10 cellular contexts compared by ENCODE assay signal in genomic region chr2:188765522-188765921, GRCh38.
DNase-seq lines count a peak whose midpoint lies in the region; ATAC-seq and TF ChIP-seq lines count a peak whose summit lies in the region.
"Had no signal": no experiment of that assay in that cellular context is flagged by ENCODE, and none has a peak within 500 bp of the region (broad histone marks: within the 10 kb centered on the region; RNA-seq: fewer than 3 reads in every experiment).

No MANE protein-coding gene starts in this region.

- DNase-seq in COLO668 (lab: John Stamatoyannopoulos, UW; ENCODE audit: unreplicated experiment) (peak; percentile 21), NCI-H446 treated with DMSO at 0.1 percent for 48 hours (lab: John Stamatoyannopoulos, UW) (peak; percentile 40), fibroblast of pulmonary artery (ENCODE audit: low read depth) (peak; percentile 67), superior temporal gyrus (ENCODE audit: extremely low spot score) (no peak), KG1 (lab: John Stamatoyannopoulos, UW) (no peak), T1000 (lab: John Stamatoyannopoulos, UW) (no peak)
- DNase-seq in activated CD8-positive, alpha-beta memory T cell treated with anti-CD3 and anti-CD28 coated beads, Interleukin-2, amount 50 U/mL, for 48 hours = no peak
- DNase-seq: activated effector memory CD4-positive, alpha-beta T cell treated with anti-CD3 and anti-CD28 coated beads, Interleukin-2, amount 50 U/mL, for 16 hours; right cardiac atrium had no signal

- H3K4me3 ChIP-seq in fibroblast of pulmonary artery (replicated peaks; ENCODE audit: low read depth, low read length) = no peak overlapping the region

- ATAC-seq in GM18861 (IDR thresholded peaks at IDR 0.05; ENCODE audit: unreplicated experiment) = peak; percentile 80

- TF ChIP-seq CTCF in fibroblast of pulmonary artery (IDR thresholded peaks at IDR 0.05; ENCODE audit: low read length, missing control alignments) = peak; percentile 46

Comparison
In these comparisons a context has a peak if more than half of its experiments do, and no peak if none do; other contexts are left out.
1. DNase-seq: peak in COLO668 (single experiment), NCI-H446 treated with DMSO at 0.1 percent for 48 hours (single experiment) and fibroblast of pulmonary artery (single experiment); none in superior temporal gyrus (single experiment), activated CD8-positive, alpha-beta memory T cell treated with anti-CD3 and anti-CD28 coated beads, Interleukin-2, amount 50 U/mL, for 48 hours (single experiment), KG1 (single experiment) and T1000 (single experiment).